9 cellular contexts compared by ENCODE assay signal in genomic region chr3:160038862-160039562, GRCh38. TPM values are rescaled to one million over a fixed set of nuclear protein-coding genes. Genes with fewer than 3 reads are reported as not detected.
DNase-seq lines count a peak whose midpoint lies in the region; FAIRE-seq and TF ChIP-seq lines count a peak whose summit lies in the region.
"Had no signal": no experiment of that assay in that cellular context is flagged by ENCODE, and none has a peak within 500 bp of the region (broad histone marks: within the 10 kb centered on the region; RNA-seq: fewer than 3 reads in every experiment).

No MANE protein-coding gene starts in this region.

- peaks cover 6% of the 10 kb centered on the region for H3K4me1 Mint-ChIP-seq in activated T-helper 1 cell treated with anti-CD3 and anti-CD28 coated beads, Interleukin-12 subunit alpha, Interleukin-12 subunit beta, Interleukin-2, Interleukin-4 antibody, amounts not matched to agents 30 ng/mL and 10 ng/mL and 1 ng/mL, durations not matched to agents 14 hours and 24 hours and 36 hours (ENCODE audit: low read depth)
- H3K4me1 Mint-ChIP-seq: activated naive CD4-positive, alpha-beta T cell treated with anti-CD3 and anti-CD28 coated beads, Interleukin-2, amount 50 U/mL, for 24 hours had no signal

- no peak for TF ChIP-seq CTCF in BJ (IDR thresholded peaks at IDR 0.05; ENCODE audit: insufficient read depth, low read depth, low read length)
- no peak for TF ChIP-seq CTCF in testis (IDR thresholded peaks at IDR 0.05)

- peaks cover 26% of the 10 kb centered on the region for H3K9me3 Mint-ChIP-seq in activated T-helper 1 cell treated with anti-CD3 and anti-CD28 coated beads, Interleukin-12 subunit alpha, Interleukin-12 subunit beta, Interleukin-2, Interleukin-4 antibody, amounts not matched to agents 30 ng/mL and 10 ng/mL and 1 ng/mL, durations not matched to agents 14 hours and 24 hours and 36 hours

- H3K27me3 ChIP-seq in BJ (ENCODE audit: control insufficient read depth, insufficient read depth, low read length) (peaks cover 25% of the 10 kb centered on the region), H7 (ENCODE audit: control insufficient read depth, insufficient read depth, low read length) (peaks cover 12% of the 10 kb centered on the region), testis (no peaks in the 10 kb centered on the region)

- TF ChIP-seq POLR2A in testis (IDR thresholded peaks at IDR 0.05) = no peak

- peaks cover 7% of the 10 kb centered on the region for H3K4me1 ChIP-seq in testis

- H3K4me3 ChIP-seq in BJ (ENCODE audit: low read depth, low read length) = peak overlapping the region; percentile 14; the same call in 1 of the 2 replicates
- H3K4me3 ChIP-seq in H7 (ENCODE audit: insufficient read depth, low read depth, low read length) = peak overlapping the region; percentile 49
- H3K4me3 ChIP-seq in iPS-18c (ENCODE audit: insufficient read depth, low read depth, low read length) = peak overlapping the region; percentile 47
- H3K4me3 ChIP-seq in testis = peak overlapping the region in 1 of 2 donors; percentile 41

- H3K27me3 Mint-ChIP-seq in activated T-helper 1 cell treated with anti-CD3 and anti-CD28 coated beads, Interleukin-12 subunit alpha, Interleukin-12 subunit beta, Interleukin-2, Interleukin-4 antibody, amounts not matched to agents 30 ng/mL and 10 ng/mL and 1 ng/mL, durations not matched to agents 14 hours and 24 hours and 36 hours (ENCODE audit: insufficient read depth) = peaks cover 30% of the 10 kb centered on the region

- no peak for DNase-seq in BJ (ENCODE audit: low read depth)
- DNase-seq in H7 = peak; percentile 78
- no peak for DNase-seq in activated T-helper 1 cell treated with anti-CD3 and anti-CD28 coated beads, Interleukin-12 subunit alpha, Interleukin-12 subunit beta, Interleukin-2, Interleukin-4 antibody, amounts not matched to agents 30 ng/mL and 10 ng/mL and 1 ng/mL, durations not matched to agents 14 hours and 24 hours and 36 hours (ENCODE audit: low spot score)
- peak; percentile 35 for DNase-seq in testis
- DNase-seq in SIG-M5 treated with dmso at 0.1 percent for 504 hours (lab: John Stamatoyannopoulos, UW; ENCODE audit: unreplicated experiment) = no peak
- no peak for DNase-seq in urothelium cell line (ENCODE audit: low spot score)
- DNase-seq in HT-29 (ENCODE audit: low spot score) = no peak

- CTCF ChIA-PET in BJ (lab: Yijun Ruan, JAX) = interaction anchor here (0.6 to 1.0 kb wide), 2 partner anchors 33 to 241 kb away, joined by 3 read pairs; no protein-coding TSS in a partner anchor

- 1 to 4% methylated on average over 11 to 35 of the region's 36 CpGs for WGBS in testis, 2 donors

- peak overlapping the region; percentile 17 for H3K4me3 Mint-ChIP-seq in activated T-helper 1 cell treated with anti-CD3 and anti-CD28 coated beads, Interleukin-12 subunit alpha, Interleukin-12 subunit beta, Interleukin-2, Interleukin-4 antibody, amounts not matched to agents 30 ng/mL and 10 ng/mL and 1 ng/mL, durations not matched to agents 14 hours and 24 hours and 36 hours
- H3K4me3 Mint-ChIP-seq: activated naive CD4-positive, alpha-beta T cell treated with anti-CD3 and anti-CD28 coated beads, Interleukin-2, amount 50 U/mL, for 24 hours had no signal

- H3K9me3 ChIP-seq in iPS-18c (ENCODE audit: control insufficient read depth, insufficient read depth, low read length) (peaks cover 8% of the 10 kb centered on the region), testis (no peaks in the 10 kb centered on the region)

- FAIRE-seq in urothelium cell line (lab: Jason Lieb, UNC) = no peak

- intact Hi-C loops in activated T-helper 1 cell treated with anti-CD3 and anti-CD28 coated beads, Interleukin-12 subunit alpha, Interleukin-12 subunit beta, Interleukin-2, Interleukin-4 antibody, amounts not matched to agents 30 ng/mL and 10 ng/mL and 1 ng/mL, durations not matched to agents 14 hours and 24 hours and 36 hours (cut with micrococcal nuclease) = no loop called here
- intact Hi-C loops in testis (cut with DNase I; ENCODE audit: low total_unique reads) = no loop called here

- H3K27ac ChIP-seq in testis = no peak overlapping the region

- H3K36me3 ChIP-seq in BJ (ENCODE audit: control insufficient read depth, insufficient read depth, low read length) = no peaks in the 10 kb centered on the region
- no peaks in the 10 kb centered on the region for H3K36me3 ChIP-seq in H7 (replicated peaks; ENCODE audit: control insufficient read depth, insufficient read depth, low read length)
- no peaks in the 10 kb centered on the region for H3K36me3 ChIP-seq in testis (ENCODE audit: low read depth, missing control alignments)

- H3K36me3 Mint-ChIP-seq in activated T-helper 1 cell treated with anti-CD3 and anti-CD28 coated beads, Interleukin-12 subunit alpha, Interleukin-12 subunit beta, Interleukin-2, Interleukin-4 antibody, amounts not matched to agents 30 ng/mL and 10 ng/mL and 1 ng/mL, durations not matched to agents 14 hours and 24 hours and 36 hours (ENCODE audit: low read depth) = peaks cover 13% of the 10 kb centered on the region

- no peak overlapping the region for H3K27ac Mint-ChIP-seq in activated T-helper 1 cell treated with anti-CD3 and anti-CD28 coated beads, Interleukin-12 subunit alpha, Interleukin-12 subunit beta, Interleukin-2, Interleukin-4 antibody, amounts not matched to agents 30 ng/mL and 10 ng/mL and 1 ng/mL, durations not matched to agents 14 hours and 24 hours and 36 hours
- H3K27ac Mint-ChIP-seq: activated naive CD4-positive, alpha-beta T cell treated with anti-CD3 and anti-CD28 coated beads, Interleukin-2, amount 50 U/mL, for 24 hours had no signal

- POLR2A ChIA-PET in BJ (lab: Charles Lee) = interaction anchor here (0.5 kb wide), 1 partner anchor 134 kb away, joined by 3 read pairs; no protein-coding TSS in a partner anchor

RNA-seq across cellular contexts. Expression of gene IL12A, which starts 50.4 kb away (rescaled TPM):
- 0.38 and 0.50 TPM in 2 replicates for polyA plus RNA-seq in BJ (2011; rRNA removed)
- polyA minus RNA-seq in BJ (2011; rRNA and poly(A)+ RNA removed) = 0.24 TPM in 1 of 2 replicates, not detected in the other
- 0.55 and 1.1 TPM in 2 replicates for total RNA-seq in H7 (2014; rRNA removed; shearing (Covaris generic))
- total RNA-seq in activated T-helper 1 cell treated with anti-CD3 and anti-CD28 coated beads, Interleukin-12 subunit alpha, Interleukin-12 subunit beta, Interleukin-2, Interleukin-4 antibody, amounts not matched to agents 30 ng/mL and 10 ng/mL and 1 ng/mL, durations not matched to agents 14 hours and 24 hours and 36 hours = 0.34 and 0.37 TPM in 2 replicates
- 1 to 10 TPM in 1 of 2 donors, under 1 TPM in 1; 0.56 to 1.3 TPM for total RNA-seq in testis
- 0.57 TPM for polyA plus RNA-seq in testis (ENCODE audit: insufficient read depth, low read depth, low replicate concordance)
- 0.34 TPM in 1 of 2 replicates, not detected in the other for total RNA-seq in HT-29 (2014; rRNA removed; shearing (Covaris generic))

Comparison
In these comparisons a context has a peak if more than half of its experiments do, and no peak if none do; other contexts are left out.
1. DNase-seq: peak in H7 (single experiment) and testis (single experiment); none in BJ (single experiment), activated T-helper 1 cell treated with anti-CD3 and anti-CD28 coated beads, Interleukin-12 subunit alpha, Interleukin-12 subunit beta, Interleukin-2, Interleukin-4 antibody, amounts not matched to agents 30 ng/mL and 10 ng/mL and 1 ng/mL, durations not matched to agents 14 hours and 24 hours and 36 hours (single experiment), SIG-M5 treated with dmso at 0.1 percent for 504 hours (single experiment), urothelium cell line (single experiment) and HT-29 (single experiment).